14 cellular contexts compared by ENCODE assay signal in genomic region chr1:111101854-111102642, GRCh38. TPM values are rescaled to one million over a fixed set of nuclear protein-coding genes. Genes with fewer than 3 reads are reported as not detected.
DNase-seq lines count a peak whose midpoint lies in the region; ATAC-seq, FAIRE-seq and TF ChIP-seq lines count a peak whose summit lies in the region.
"Had no signal": no experiment of that assay in that cellular context is flagged by ENCODE, and none has a peak within 500 bp of the region (broad histone marks: within the 10 kb centered on the region; RNA-seq: fewer than 3 reads in every experiment).

No MANE protein-coding gene starts in this region.

- peak; percentile 81 for ATAC-seq in K562
- no peak for ATAC-seq in GM21360 (IDR thresholded peaks at IDR 0.05; ENCODE audit: unreplicated experiment)

- POLR2A ChIA-PET in K562 (lab: Yijun Ruan, JAX) = interaction anchor here (0.8 to 1.0 kb wide), 2 partner anchors 15 to 30 kb away, joined by 3 to 4 read pairs; no protein-coding TSS in a partner anchor

- H3K4me3 ChIP-seq in K562 (no peak overlapping the region), transverse colon (no peak overlapping the region), brain microvascular endothelial cell (ENCODE audit: low read depth, low read length) (no peak overlapping the region)
- H3K4me3 ChIP-seq: HAP-1, SJCRH30 had no signal

- TF ChIP-seq EP300 in K562 (IDR thresholded peaks at IDR 0.05; ENCODE audit: low read length) = peak; percentile 73
- no peak for TF ChIP-seq EP300 in transverse colon (IDR thresholded peaks at IDR 0.05; ENCODE audit: low read depth)

- peak overlapping the region; percentile 74 for H3K27ac ChIP-seq in K562 (ENCODE audit: extremely low read depth, low read depth, low read length)
- H3K27ac ChIP-seq in transverse colon = peak overlapping the region in 2 of 4 donors; percentile 6 to 21
- no peak overlapping the region for H3K27ac ChIP-seq in brain microvascular endothelial cell
- H3K27ac ChIP-seq: SJCRH30 had no signal

- BruUV-seq in K562 (replicated peaks; lab: Mats Ljungman, UMichigan) = no TSS peak

- TF ChIP-seq POLR2A in K562 (conservative IDR thresholded peaks at IDR 0.05) (no peak), transverse colon (IDR thresholded peaks at IDR 0.05) (no peak)

- WGBS in K562 (ENCODE audit: insufficient coverage, low coverage, missing lambda C conversion rate) = 8% methylated on average over 5 of the region's 5 CpGs
- 58 to 77% methylated on average over 3 to 5 of the region's 5 CpGs for WGBS in transverse colon (ENCODE audit: low coverage in 1 of 2), 2 donors

- DNase-seq in KBM-7 = peak; percentile 11
- DNase-seq in K562 (ENCODE audit: extremely low read depth in 1 of 4, low spot score in 3 of 4) = peak; percentile 23 to 88 (median 34)
- DNase-seq in islet precursor cell = peak; percentile 31
- DNase-seq in transverse colon = peak; percentile 56
- DNase-seq in iPS-NIHi11 (ENCODE audit: low spot score) = no peak
- no peak for DNase-seq in brain microvascular endothelial cell
- DNase-seq: CD4-positive, alpha-beta T cell; NCI-H1092 treated with DMSO at 0.1 percent for 48 hours; NCI-H1694; NCI-H510A; RPMI8226; SJCRH30 had no signal

- in situ Hi-C loops in KBM-7 (cut with MboI; ENCODE audit: low pct_unique_long_range_greater_than_20kb, low sequenced_read_pairs) = no loop called here
- in situ Hi-C loops in K562 (cut with MboI) = no loop called here
- in situ Hi-C loops in transverse colon (cut with MboI; ENCODE audit: low pct_ligation_motif_present in 1 of 4, low pct_unique_long_range_greater_than_20kb in 1 of 4, low sequenced_read_pairs in 3 of 4) = no loop called here
- in situ Hi-C loops in brain microvascular endothelial cell (cut with HindIII; ENCODE audit: low pct_ligation_motif_present, low sequenced_read_pairs) = no loop called here

- no peaks in the 10 kb centered on the region for H3K36me3 ChIP-seq in K562 (ENCODE audit: control insufficient read depth, insufficient read depth, low read length)
- no peaks in the 10 kb centered on the region for H3K36me3 ChIP-seq in transverse colon
- H3K36me3 ChIP-seq in brain microvascular endothelial cell (replicated peaks) = no peaks in the 10 kb centered on the region
- H3K36me3 ChIP-seq: HAP-1, SJCRH30 had no signal

- H3K4me2 ChIP-seq in K562 (ENCODE audit: insufficient read depth, low read length) = peak overlapping the region; percentile 76

- TF ChIP-seq CTCF in K562 (IDR thresholded peaks at IDR 0.05 in 2 of 3, conservative IDR thresholded peaks at IDR 0.05 in 1 of 3; ENCODE audit: insufficient read depth in 2 of 3, low read depth in 1 of 3, low read length in 3 of 3) (no peak), transverse colon (IDR thresholded peaks at IDR 0.05) (no peak), brain microvascular endothelial cell (IDR thresholded peaks at IDR 0.05; ENCODE audit: low read depth, low read length, missing control alignments) (no peak)

- no peak for TF ChIP-seq RAD21 in K562 (CRISPR knock-in tag; conservative IDR thresholded peaks at IDR 0.05 in 1 of 2, IDR thresholded peaks at IDR 0.05 in 1 of 2)

- CTCF ChIA-PET in K562 (lab: Yijun Ruan, JAX; ENCODE audit: low intra/inter-chr PET ratio) = no interaction called here

- H3K27me3 ChIP-seq in K562 (ENCODE audit: control insufficient read depth in 2 of 2, insufficient read depth in 2 of 2, low read length in 2 of 2) = no peaks in the 10 kb centered on the region
- no peaks in the 10 kb centered on the region for H3K27me3 ChIP-seq in transverse colon
- H3K27me3 ChIP-seq in brain microvascular endothelial cell (replicated peaks) = no peaks in the 10 kb centered on the region
- H3K27me3 ChIP-seq: SJCRH30 had no signal

- no peaks in the 10 kb centered on the region for H4K20me1 ChIP-seq in K562 (replicated peaks; ENCODE audit: control insufficient read depth, insufficient read depth, low read length)

- H3K79me2 ChIP-seq in K562 (ENCODE audit: control insufficient read depth, insufficient read depth, low read length) = no peaks in the 10 kb centered on the region

- intact Hi-C loops in K562 (cut with micrococcal nuclease) (no loop called here), transverse colon (cut with DNase I; ENCODE audit: low total_unique reads) (no loop called here)

- no peaks in the 10 kb centered on the region for H3K9me1 ChIP-seq in K562 (ENCODE audit: control insufficient read depth, insufficient read depth, low read length)

- peak overlapping the region; percentile 49 to 79; a peak in 3 of 4 replicates for H3K9ac ChIP-seq in K562 (ENCODE audit: insufficient read depth in 1 of 2, low read depth in 2 of 2, low read length in 2 of 2)

- H3K4me1 ChIP-seq in K562 (replicated peaks in 1 of 2; ENCODE audit: control insufficient read depth in 2 of 2, insufficient read depth in 2 of 2, low read length in 2 of 2) (peaks cover 13 to 25% of the 10 kb centered on the region in 2 experiments; a peak in 4 of 5 replicates), transverse colon (no peaks in the 10 kb centered on the region)
- H3K4me1 ChIP-seq: HAP-1, SJCRH30 had no signal

- FAIRE-seq in K562 (lab: Jason Lieb, UNC) = peak; percentile 78

- H2AFZ ChIP-seq in K562 (ENCODE audit: low read depth, low read length) = peak overlapping the region; percentile 95

- peaks cover 5% of the 10 kb centered on the region for H3K9me3 ChIP-seq in K562 (replicated peaks; ENCODE audit: control insufficient read depth, insufficient read depth, low read depth, low read length)
- no peaks in the 10 kb centered on the region for H3K9me3 ChIP-seq in transverse colon
- H3K9me3 ChIP-seq: HAP-1, SJCRH30 had no signal

TF ChIP-seq in K562, 482 proteins besides CTCF, POLR2A, EP300 and RAD21 (continues in another document):
- peak; percentile 75 for TF ChIP-seq CBFA2T3 (IDR thresholded peaks at IDR 0.05)
- peak; percentile 37; the same call in 1 of the 2 replicates for TF ChIP-seq JUN (IDR thresholded peaks at IDR 0.05; ENCODE audit: borderline replicate concordance, low read depth, low read length)
- no peak for TF ChIP-seq JUN (CRISPR knock-in tag; IDR thresholded peaks at IDR 0.05; ENCODE audit: borderline replicate concordance)
- peak in 1 of 3 experiments; percentile 67 for TF ChIP-seq YY1 (IDR thresholded peaks at IDR 0.05; ENCODE audit: borderline replicate concordance in 1 of 3, control insufficient read depth in 1 of 3, extremely low read depth in 1 of 3, insufficient read depth in 3 of 3, insufficient read length in 1 of 3, insufficient replicate concordance in 2 of 3, low read depth in 1 of 3, low read length in 2 of 3)
- TF ChIP-seq SMARCC2 (IDR thresholded peaks at IDR 0.05; ENCODE audit: low read depth) = peak; percentile 34; the same call in 1 of the 2 replicates
- peak; percentile 71 for TF ChIP-seq EHMT2 (IDR thresholded peaks at IDR 0.05)
- TF ChIP-seq SNAPC5 (CRISPR knock-in tag; IDR thresholded peaks at IDR 0.05) = no peak
- no peak for TF ChIP-seq HNRNPLL (IDR thresholded peaks at IDR 0.05; ENCODE audit: low read depth, low read length, poor library complexity, severe bottlenecking)
- no peak for TF ChIP-seq NR4A1 (CRISPR knock-in tag; IDR thresholded peaks at IDR 0.05)
- TF ChIP-seq NR4A1 (tag; IDR thresholded peaks at IDR 0.05) = peak; percentile 53; the same call in 1 of the 2 replicates
- TF ChIP-seq ZNF316 (IDR thresholded peaks at IDR 0.05) = peak; percentile 97
- peak; percentile 53 for TF ChIP-seq EP400 (IDR thresholded peaks at IDR 0.05)

RNA-seq across cellular contexts. Expression of gene DRAM2, which starts 37.8 kb away (rescaled TPM):
- 55.1 and 79.4 TPM in 2 replicates for total RNA-seq in K562 (2011; cell fraction: chromatin; rRNA removed; ENCODE audit: low replicate concordance)
- 47.5 and 52.1 TPM in 2 replicates for total RNA-seq in K562 (2011; cell fraction: nucleolus; rRNA removed)
- total RNA-seq in K562 (2011; cell fraction: nucleoplasm; rRNA removed) = 96.9 and 112 TPM in 2 replicates
- 29.0 and 38.2 TPM in 2 replicates for total RNA-seq in K562 (2014; rRNA removed)
- total RNA-seq in K562 (2014; rRNA removed; fragmentation: Illumina TruSeq; extraction: Trizol) = 53.5 and 56.8 TPM in 2 replicates
- 43.3 and 44.1 TPM in 2 replicates for total RNA-seq in K562 (2015; rRNA removed; fragmentation: Illumina TruSeq; extraction: Trizol)
- 35.9 and 41.9 TPM in 2 replicates for total RNA-seq in K562 (2021)
- 158 and 161 TPM in 2 replicates for polyA plus RNA-seq in K562 (2011; rRNA removed)
- 38.2 and 103 TPM in 2 replicates for polyA plus RNA-seq in K562 (2011; cell fraction: cytosol; rRNA removed)
- polyA plus RNA-seq in K562 (2011; cell fraction: nucleus; rRNA removed) = 81.1 and 121 TPM in 2 replicates
- 36.3 and 87.9 TPM in 2 replicates for polyA plus RNA-seq in K562 (2012)
- polyA plus RNA-seq in K562 (2014; fragmentation: Illumina TruSeq; extraction: Trizol) = 67.4 and 77.7 TPM in 2 replicates
- polyA plus RNA-seq in K562 (2014; fragmentation: Nextera tagmentation; extraction: Ambion mirVana) = 100 to 1,000 TPM in 1 of 2 experiments, 10 to 100 TPM in 1; 93.4 to 101 TPM
- polyA plus RNA-seq in K562 (2014; rRNA removed) = 46.4 and 60.2 TPM in 2 replicates
- polyA minus RNA-seq in K562 (2011; rRNA and poly(A)+ RNA removed) = 92.2 and 94.6 TPM in 2 replicates
- polyA minus RNA-seq in K562 (2011; cell fraction: cytosol; rRNA and poly(A)+ RNA removed) = 27.1 and 32.8 TPM in 2 replicates
- 19.8 and 33.9 TPM in 2 replicates for polyA minus RNA-seq in K562 (2011; cell fraction: nucleus; rRNA and poly(A)+ RNA removed)
- total RNA-seq in transverse colon = 100 to 1,000 TPM in 1 of 4 donors, 10 to 100 TPM in 3; 36.2 to 116 (median 81.7) TPM

RNA-seq across cellular contexts. Expression of gene CEPT1, which starts 38.0 kb away (rescaled TPM):
- total RNA-seq in K562 (2011; cell fraction: chromatin; rRNA removed; ENCODE audit: low replicate concordance) = 77.6 and 152 TPM in 2 replicates
- 38.0 and 48.8 TPM in 2 replicates for total RNA-seq in K562 (2011; cell fraction: nucleolus; rRNA removed)
- 77.7 and 110 TPM in 2 replicates for total RNA-seq in K562 (2011; cell fraction: nucleoplasm; rRNA removed)
- total RNA-seq in K562 (2014; rRNA removed) (24.4 and 25.1 TPM in 2 replicates), K562 (2014; rRNA removed; fragmentation: Illumina TruSeq; extraction: Trizol) (52.7 and 54.1 TPM in 2 replicates), K562 (2015; rRNA removed; fragmentation: Illumina TruSeq; extraction: Trizol) (42.3 and 47.6 TPM in 2 replicates), K562 (2021) (35.5 and 45.7 TPM in 2 replicates), transverse colon (10 to 100 TPM; 11.2 to 55.6 (median 26.9) TPM)
- polyA plus RNA-seq in K562 (2011; rRNA removed) (72.6 and 73.9 TPM in 2 replicates), K562 (2014; fragmentation: Illumina TruSeq; extraction: Trizol) (30.9 and 42.4 TPM in 2 replicates), K562 (2014; fragmentation: Nextera tagmentation; extraction: Ambion mirVana) (10 to 100 TPM; 39.1 to 46.4 TPM), K562 (2014; rRNA removed) (28.0 and 33.1 TPM in 2 replicates)
- 17.1 and 37.5 TPM in 2 replicates for polyA plus RNA-seq in K562 (2011; cell fraction: cytosol; rRNA removed)
- 34.6 and 56.8 TPM in 2 replicates for polyA plus RNA-seq in K562 (2011; cell fraction: nucleus; rRNA removed)
- polyA plus RNA-seq in K562 (2012) = 24.2 and 25.2 TPM in 2 replicates
- 86.2 and 109 TPM in 2 replicates for polyA minus RNA-seq in K562 (2011; rRNA and poly(A)+ RNA removed)
- 21.6 and 23.8 TPM in 2 replicates for polyA minus RNA-seq in K562 (2011; cell fraction: cytosol; rRNA and poly(A)+ RNA removed)
- polyA minus RNA-seq in K562 (2011; cell fraction: nucleus; rRNA and poly(A)+ RNA removed) = 34.6 and 56.8 TPM in 2 replicates

Comparison
In these comparisons a context has a peak if more than half of its experiments do, and no peak if none do; other contexts are left out.
1. DNase-seq: peak in KBM-7 (single experiment), K562 (4 of 4), islet precursor cell (single experiment) and transverse colon (single experiment); none in iPS-NIHi11 (single experiment) and brain microvascular endothelial cell (single experiment).